Comparison of ENCODE assay signal across 10 cellular contexts in genomic region chr10:124733566-124734245, GRCh38. TPM values are rescaled to one million over a fixed set of nuclear protein-coding genes. Genes with fewer than 3 reads are reported as not detected.
DNase-seq lines count a peak whose midpoint lies in the region; ATAC-seq, FAIRE-seq and TF ChIP-seq lines count a peak whose summit lies in the region.
"Had no signal": no experiment of that assay in that cellular context is flagged by ENCODE, and none has a peak within 500 bp of the region (broad histone marks: within the 10 kb centered on the region; RNA-seq: fewer than 3 reads in every experiment).

No MANE protein-coding gene starts in this region.

- H3K4me3 Mint-ChIP-seq in activated CD4-positive, alpha-beta T cell treated with anti-CD3 and anti-CD28 coated beads, Interleukin-2, amount 10 ng/mL, durations not matched to agents 7 days and 5 days: peak overlapping the region; percentile 39
- H3K4me3 Mint-ChIP-seq in mesothelial cell of epicardium: no peak overlapping the region

- no peak overlapping the region for H3K9ac ChIP-seq in K562 (ENCODE audit: insufficient read depth in 1 of 2, low read depth in 2 of 2, low read length in 2 of 2)

- no peak for FAIRE-seq in K562 (lab: Jason Lieb, UNC)
- FAIRE-seq: urothelium cell line had no signal

- no peaks in the 10 kb centered on the region for H3K27me3 Mint-ChIP-seq in activated CD4-positive, alpha-beta T cell treated with anti-CD3 and anti-CD28 coated beads, Interleukin-2, amount 10 ng/mL, durations not matched to agents 7 days and 5 days
- H3K27me3 Mint-ChIP-seq in mesothelial cell of epicardium (ENCODE audit: low read depth): no peaks in the 10 kb centered on the region

- no peaks in the 10 kb centered on the region for H3K9me1 ChIP-seq in K562 (ENCODE audit: control insufficient read depth, insufficient read depth, low read length)

- CTCF ChIA-PET in activated CD4-positive, alpha-beta T cell treated with anti-CD3 and anti-CD28 coated beads, Interleukin-2, amount 10 ng/mL, durations not matched to agents 7 days and 5 days (lab: Charles Lee): interaction anchor here (0.5 to 5.2 kb wide), 10 partner anchors 8 to 204 kb away, joined by 3 to 33 read pairs (median 6); no protein-coding TSS in a partner anchor
- CTCF ChIA-PET in K562 (lab: Yijun Ruan, JAX; ENCODE audit: low intra/inter-chr PET ratio): no interaction called here

- no peak for TF ChIP-seq POLR2A in K562 (conservative IDR thresholded peaks at IDR 0.05)

- H3K9me3 Mint-ChIP-seq in activated CD4-positive, alpha-beta T cell treated with anti-CD3 and anti-CD28 coated beads, Interleukin-2, amount 10 ng/mL, durations not matched to agents 7 days and 5 days: no peaks in the 10 kb centered on the region
- H3K9me3 Mint-ChIP-seq in mesothelial cell of epicardium: no peaks in the 10 kb centered on the region

- peaks cover 25% of the 10 kb centered on the region for H3K79me2 ChIP-seq in K562 (ENCODE audit: control insufficient read depth, insufficient read depth, low read length)

- TF ChIP-seq RAD21 in K562 (CRISPR knock-in tag; conservative IDR thresholded peaks at IDR 0.05 in 1 of 2, IDR thresholded peaks at IDR 0.05 in 1 of 2): no peak

- no peak overlapping the region for H3K4me3 ChIP-seq in K562
- peak overlapping the region; percentile 6 for H3K4me3 ChIP-seq in thoracic aorta

- no peaks in the 10 kb centered on the region for H3K9me3 ChIP-seq in K562 (replicated peaks; ENCODE audit: control insufficient read depth, insufficient read depth, low read depth, low read length)
- H3K9me3 ChIP-seq in thoracic aorta: no peaks in the 10 kb centered on the region

- peaks cover 90% of the 10 kb centered on the region for H3K4me1 Mint-ChIP-seq in activated CD4-positive, alpha-beta T cell treated with anti-CD3 and anti-CD28 coated beads, Interleukin-2, amount 10 ng/mL, durations not matched to agents 7 days and 5 days
- H3K4me1 Mint-ChIP-seq in mesothelial cell of epicardium: peaks cover 53% of the 10 kb centered on the region

- H3K36me3 ChIP-seq in K562 (ENCODE audit: control insufficient read depth, insufficient read depth, low read length) (peaks cover 14% of the 10 kb centered on the region; the same call in 1 of the 3 replicates), thoracic aorta (no peaks in the 10 kb centered on the region)

- intact Hi-C loops in K562 (cut with micrococcal nuclease): no loop called here

- no peaks in the 10 kb centered on the region for H3K27me3 ChIP-seq in K562 (ENCODE audit: control insufficient read depth in 2 of 2, insufficient read depth in 2 of 2, low read length in 2 of 2)
- H3K27me3 ChIP-seq in thoracic aorta (replicated peaks; ENCODE audit: insufficient read depth): no peaks in the 10 kb centered on the region

- POLR2A ChIA-PET in activated CD4-positive, alpha-beta T cell treated with anti-CD3 and anti-CD28 coated beads, Interleukin-2, amount 10 ng/mL, durations not matched to agents 7 days and 5 days (lab: Charles Lee): no interaction called here
- POLR2A ChIA-PET in K562 (lab: Yijun Ruan, JAX): interaction anchor here (0.6 to 0.9 kb wide), 5 partner anchors 11 to 179 kb away, joined by 3 to 4 read pairs (median 3); no protein-coding TSS in a partner anchor

- H3K27ac ChIP-seq in K562 (ENCODE audit: extremely low read depth, low read depth, low read length) (no peak overlapping the region), thoracic aorta (peak overlapping the region; percentile 66 to 83)

- TF ChIP-seq CTCF in K562 (IDR thresholded peaks at IDR 0.05 in 2 of 3, conservative IDR thresholded peaks at IDR 0.05 in 1 of 3; ENCODE audit: insufficient read depth in 2 of 3, low read depth in 1 of 3, low read length in 3 of 3): no peak
- TF ChIP-seq CTCF in mesothelial cell of epicardium (IDR thresholded peaks at IDR 0.05; ENCODE audit: unreplicated experiment): no peak
- TF ChIP-seq CTCF in thoracic aorta (IDR thresholded peaks at IDR 0.05): no peak

- no peak overlapping the region for H3K4me2 ChIP-seq in K562 (ENCODE audit: insufficient read depth, low read length)

- no peak for TF ChIP-seq EP300 in K562 (IDR thresholded peaks at IDR 0.05; ENCODE audit: low read length)

- no peak for DNase-seq in activated CD4-positive, alpha-beta T cell treated with anti-CD3 and anti-CD28 coated beads, Interleukin-2, amount 10 ng/mL, durations not matched to agents 7 days and 5 days
- no peak for DNase-seq in activated CD4-positive, alpha-beta T cell treated with anti-CD3 and anti-CD28 coated beads for 4 hours
- DNase-seq in K562 (ENCODE audit: extremely low read depth in 1 of 4, low spot score in 3 of 4) (no peak), mesothelial cell of epicardium (ENCODE audit: low spot score in 2 of 2, unreplicated experiment in 2 of 2) (peak in 1 of 2 experiments; percentile 19), thoracic aorta (ENCODE audit: low spot score) (no peak), RPMI8226 (no peak)
- DNase-seq in stimulated activated CD4-positive, alpha-beta T cell treated with anti-CD3 and anti-CD28 coated beads, Interleukin-12 subunit alpha, Interleukin-12 subunit beta, amount 100 ng/mL, for 4 hours: no peak
- DNase-seq: effector CD8-positive, alpha-beta T cell had no signal

- ATAC-seq in K562 (no peak), thoracic aorta (ENCODE audit: insufficient number of reproducible peaks, low FRiP score, low read depth) (peak; percentile 20), HG02798 (IDR thresholded peaks at IDR 0.05; ENCODE audit: poor library complexity, unreplicated experiment) (no peak)

- no TSS peak for BruUV-seq in K562 (replicated peaks; lab: Mats Ljungman, UMichigan)

- H4K20me1 ChIP-seq in K562 (replicated peaks; ENCODE audit: control insufficient read depth, insufficient read depth, low read length): peaks cover 23% of the 10 kb centered on the region; the same call in 1 of the 2 replicates

- in situ Hi-C loops in K562 (cut with MboI): no loop called here

- H2AFZ ChIP-seq in K562 (ENCODE audit: low read depth, low read length): no peak overlapping the region

- H3K27ac Mint-ChIP-seq in activated CD4-positive, alpha-beta T cell treated with anti-CD3 and anti-CD28 coated beads, Interleukin-2, amount 10 ng/mL, durations not matched to agents 7 days and 5 days: peak overlapping the region; percentile 90
- H3K27ac Mint-ChIP-seq in mesothelial cell of epicardium: peak overlapping the region; percentile 88

- WGBS in K562 (ENCODE audit: insufficient coverage, low coverage, missing lambda C conversion rate): 88% methylated on average over 11 of the region's 13 CpGs

- H3K4me1 ChIP-seq in K562 (replicated peaks in 1 of 2; ENCODE audit: control insufficient read depth in 2 of 2, insufficient read depth in 2 of 2, low read length in 2 of 2): peaks cover 4 to 18% of the 10 kb centered on the region in 2 experiments; a peak in 3 of 5 replicates
- H3K4me1 ChIP-seq in thoracic aorta (ENCODE audit: control insufficient read depth in 1 of 2, low read depth in 2 of 2): peaks cover 40 to 76% of the 10 kb centered on the region in 2 donors

- H3K36me3 Mint-ChIP-seq in activated CD4-positive, alpha-beta T cell treated with anti-CD3 and anti-CD28 coated beads, Interleukin-2, amount 10 ng/mL, durations not matched to agents 7 days and 5 days (ENCODE audit: low read depth): peaks cover 40% of the 10 kb centered on the region
- peaks cover 3% of the 10 kb centered on the region for H3K36me3 Mint-ChIP-seq in mesothelial cell of epicardium

RNA-seq across cellular contexts. Expression of gene FAM53B, which starts 10.5 kb away (rescaled TPM):
- 10 to 100 TPM; 30.1 to 30.9 TPM for total RNA-seq in activated CD4-positive, alpha-beta T cell treated with anti-CD3 and anti-CD28 coated beads, Interleukin-2, amount 10 ng/mL, durations not matched to agents 7 days and 5 days
- total RNA-seq in K562 (2011; cell fraction: chromatin; rRNA removed; ENCODE audit: low replicate concordance): 11.6 and 20.0 TPM in 2 replicates
- 13.0 and 13.7 TPM in 2 replicates for total RNA-seq in K562 (2011; cell fraction: nucleolus; rRNA removed)
- total RNA-seq in K562 (2011; cell fraction: nucleoplasm; rRNA removed): 8.9 and 12.2 TPM in 2 replicates
- total RNA-seq in K562 (2014; rRNA removed) (11.9 and 17.2 TPM in 2 replicates), K562 (2014; rRNA removed; fragmentation: Illumina TruSeq; extraction: Trizol) (4.2 and 5.0 TPM in 2 replicates), K562 (2015; rRNA removed; fragmentation: Illumina TruSeq; extraction: Trizol) (10.6 and 10.8 TPM in 2 replicates), K562 (2021) (16.5 and 17.0 TPM in 2 replicates), mesothelial cell of epicardium (40.7 to 43.0 TPM (median 42.0 TPM) in 3 replicates), thoracic aorta (10 to 100 TPM; 26.6 to 49.5 TPM)
- polyA plus RNA-seq in K562 (2011; rRNA removed) (3.9 and 4.5 TPM in 2 replicates), K562 (2014; fragmentation: Illumina TruSeq; extraction: Trizol) (5.0 and 7.5 TPM in 2 replicates), K562 (2014; fragmentation: Nextera tagmentation; extraction: Ambion mirVana) (under 1 TPM; 0.03 to 0.08 TPM), K562 (2014; rRNA removed) (6.5 and 6.6 TPM in 2 replicates)
- polyA plus RNA-seq in K562 (2011; cell fraction: cytosol; rRNA removed): 5.1 and 9.0 TPM in 2 replicates
- 5.9 and 8.3 TPM in 2 replicates for polyA plus RNA-seq in K562 (2011; cell fraction: nucleus; rRNA removed)
- polyA plus RNA-seq in K562 (2012): 7.8 and 8.4 TPM in 2 replicates
- polyA minus RNA-seq in K562 (2011; rRNA and poly(A)+ RNA removed): 6.9 and 7.9 TPM in 2 replicates
- 10.2 and 11.9 TPM in 2 replicates for polyA minus RNA-seq in K562 (2011; cell fraction: cytosol; rRNA and poly(A)+ RNA removed)
- polyA minus RNA-seq in K562 (2011; cell fraction: nucleus; rRNA and poly(A)+ RNA removed): 5.5 and 9.6 TPM in 2 replicates

RNA-seq across cellular contexts. Expression of gene EEF1AKMT2, which starts 58.0 kb away (rescaled TPM):
- 10 to 100 TPM; 23.5 to 28.3 TPM for total RNA-seq in activated CD4-positive, alpha-beta T cell treated with anti-CD3 and anti-CD28 coated beads, Interleukin-2, amount 10 ng/mL, durations not matched to agents 7 days and 5 days
- 36.0 and 96.0 TPM in 2 replicates for total RNA-seq in K562 (2011; cell fraction: chromatin; rRNA removed; ENCODE audit: low replicate concordance)
- 25.0 and 28.3 TPM in 2 replicates for total RNA-seq in K562 (2011; cell fraction: nucleolus; rRNA removed)
- 55.4 and 95.7 TPM in 2 replicates for total RNA-seq in K562 (2011; cell fraction: nucleoplasm; rRNA removed)
- total RNA-seq in K562 (2014; rRNA removed) (23.7 and 24.3 TPM in 2 replicates), K562 (2014; rRNA removed; fragmentation: Illumina TruSeq; extraction: Trizol) (34.3 and 37.9 TPM in 2 replicates), K562 (2015; rRNA removed; fragmentation: Illumina TruSeq; extraction: Trizol) (25.2 and 26.9 TPM in 2 replicates), K562 (2021) (20.4 and 21.3 TPM in 2 replicates), mesothelial cell of epicardium (20.9 to 24.2 TPM (median 23.0 TPM) in 3 replicates), thoracic aorta (10 to 100 TPM in 1 of 2 donors, 1 to 10 TPM in 1; 5.7 to 10.4 TPM)
- polyA plus RNA-seq in K562 (2011; rRNA removed) (26.5 and 31.2 TPM in 2 replicates), K562 (2014; fragmentation: Illumina TruSeq; extraction: Trizol) (22.2 and 22.3 TPM in 2 replicates), K562 (2014; fragmentation: Nextera tagmentation; extraction: Ambion mirVana) (1 to 10 TPM; 9.3 to 9.8 TPM), K562 (2014; rRNA removed) (22.1 and 28.9 TPM in 2 replicates)
- polyA plus RNA-seq in K562 (2011; cell fraction: cytosol; rRNA removed): 9.1 and 14.0 TPM in 2 replicates
- polyA plus RNA-seq in K562 (2011; cell fraction: nucleus; rRNA removed): 14.5 and 23.4 TPM in 2 replicates
- 18.6 and 19.5 TPM in 2 replicates for polyA plus RNA-seq in K562 (2012)
- polyA minus RNA-seq in K562 (2011; rRNA and poly(A)+ RNA removed): 20.2 and 20.3 TPM in 2 replicates
- polyA minus RNA-seq in K562 (2011; cell fraction: cytosol; rRNA and poly(A)+ RNA removed): 6.8 and 7.4 TPM in 2 replicates
- polyA minus RNA-seq in K562 (2011; cell fraction: nucleus; rRNA and poly(A)+ RNA removed): 14.9 and 23.3 TPM in 2 replicates
